25 cellular contexts compared by ENCODE assay signal in genomic region chr13:50672025-50672424, GRCh38.
A peak's percentile ranks its signal among the peaks of the same experiment; 100 is the strongest.
DNase-seq lines count a peak whose midpoint lies in the region; ATAC-seq, FAIRE-seq and TF ChIP-seq lines count a peak whose summit lies in the region.
"Had no signal": no experiment of that assay in that cellular context is flagged by ENCODE, and none has a peak within 500 bp of the region (broad histone marks: within the 10 kb centered on the region; RNA-seq: fewer than 3 reads in every experiment).

No MANE protein-coding gene starts in this region.

- no peaks in the 10 kb centered on the region for H3K27me3 ChIP-seq in pancreas
- H3K27me3 ChIP-seq in SJCRH30: no peaks in the 10 kb centered on the region
- H3K27me3 ChIP-seq: gastroesophageal sphincter, transverse colon had no signal

- no peak for FAIRE-seq in pancreas (lab: Jason Lieb, UNC)

- peak; percentile 82 to 97 (median 92) for ATAC-seq in pancreas
- ATAC-seq in GM21723 (IDR thresholded peaks at IDR 0.05; ENCODE audit: unreplicated experiment): no peak
- ATAC-seq: CD8-positive, alpha-beta T cell; gastroesophageal sphincter; HCT116; T-helper 17 cell had no signal

- H3K4me1 ChIP-seq in pancreas (peaks cover 0 to 11% (median 0%) of the 10 kb centered on the region in 3 donors), SJCRH30 (peaks cover 7% of the 10 kb centered on the region)
- H3K4me1 ChIP-seq: gastroesophageal sphincter, prostate gland had no signal

- H3K36me3 ChIP-seq in pancreas: no peaks in the 10 kb centered on the region
- H3K36me3 ChIP-seq in SJCRH30: no peaks in the 10 kb centered on the region
- H3K36me3 ChIP-seq: gastroesophageal sphincter, prostate gland, transverse colon had no signal

- H3K4me3 ChIP-seq in pancreas (no peak overlapping the region), SJCRH30 (no peak overlapping the region)
- H3K4me3 ChIP-seq: gastroesophageal sphincter, prostate gland, transverse colon had no signal

- DNase-seq in ELR (ENCODE audit: low read depth): peak; percentile 27
- peak; percentile 71 for DNase-seq in RPMI7951 (ENCODE audit: low read depth)
- DNase-seq in fibroblast of gingiva (ENCODE audit: low read depth): peak; percentile 49
- peak in 4 of 6 donors; percentile 46 to 70 (median 56) for DNase-seq in pancreas
- DNase-seq in glomerular visceral epithelial cell (ENCODE audit: extremely low spot score): no peak
- DNase-seq in SJCRH30: no peak
- DNase-seq in NCI-H2081 treated with DMSO at 0.1 percent for 48 hours (lab: John Stamatoyannopoulos, UW): no peak
- DNase-seq: activated CD4-positive, alpha-beta T cell treated with anti-CD3 and anti-CD28 coated beads, Interleukin-2, amount 50 U/mL, for 48 hours; activated gamma-delta T cell treated with Interleukin-2 at 50 U/mL for 16 hours; amygdala; CD8-positive, alpha-beta T cell; central memory CD4-positive, alpha-beta T cell; DND-41; NCI-H510A treated with DMSO at 0.1 percent for 48 hours; nephron progenitor cell; OCI-M1; stimulated activated CD4-positive, alpha-beta T cell treated with anti-CD3 and anti-CD28 coated beads, Interleukin-4, amount 100 ng/mL, for 24 hours; T-helper 17 cell; transverse colon had no signal

- H3K27ac ChIP-seq in pancreas: no peak overlapping the region
- no peak overlapping the region for H3K27ac ChIP-seq in SJCRH30
- H3K27ac ChIP-seq: gastroesophageal sphincter, KMS-11, prostate gland, transverse colon, VCaP had no signal

- H3K9me3 ChIP-seq in pancreas (no peaks in the 10 kb centered on the region), SJCRH30 (replicated peaks) (0 out of 2 replicates have a peak, but pooled peaks cover 2% of the 10 kb centered on the region)
- H3K9me3 ChIP-seq: gastroesophageal sphincter, prostate gland, transverse colon had no signal

- no peak for TF ChIP-seq CTCF in pancreas (IDR thresholded peaks at IDR 0.05)

- intact Hi-C loops in pancreas (cut with DNase I): no loop called here

Comparison
In these comparisons a context has a peak if more than half of its experiments do, and no peak if none do; other contexts are left out.
1. DNase-seq: peak in ELR (single experiment), RPMI7951 (single experiment), fibroblast of gingiva (single experiment) and pancreas (4 of 6); none in glomerular visceral epithelial cell (single experiment), SJCRH30 (0 of 2) and NCI-H2081 treated with DMSO at 0.1 percent for 48 hours (single experiment).